22 cellular contexts compared by ENCODE assay signal in the genomic region with DNA sequence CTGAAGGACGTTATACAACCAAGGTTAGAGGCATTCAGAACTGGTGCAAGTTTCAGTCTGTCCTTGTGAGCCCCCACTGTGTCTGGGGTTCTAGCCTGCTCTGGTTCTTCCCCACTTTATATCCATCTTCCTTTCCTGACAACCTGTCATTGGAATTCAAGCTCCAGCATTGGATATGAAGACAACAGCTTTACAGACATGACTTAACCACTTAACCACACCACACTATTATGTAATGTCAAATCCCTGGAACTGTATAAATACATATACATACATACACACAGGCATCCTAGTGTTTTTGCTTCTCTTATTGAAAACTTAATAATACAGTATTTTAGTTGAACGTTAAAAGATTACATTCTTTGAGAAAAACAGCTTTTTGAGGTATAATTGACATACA.
DNase-seq lines count a peak whose midpoint lies in the region; ATAC-seq and TF ChIP-seq lines count a peak whose summit lies in the region.
"Had no signal": no experiment of that assay in that cellular context is flagged by ENCODE, and none has a peak within 500 bp of the region (broad histone marks: within the 10 kb centered on the region; RNA-seq: fewer than 3 reads in every experiment).

No MANE protein-coding gene starts in this region.

- H3K9me3 Mint-ChIP-seq in osteocyte (ENCODE audit: unreplicated experiment), result no peaks in the 10 kb centered on the region
- H3K9me3 Mint-ChIP-seq: activated T-cell treated with anti-CD3 and anti-CD28 coated beads, Interleukin-2, amount 50 U/mL, for 4 hours; CD4-positive, alpha-beta T cell; central memory CD8-positive, alpha-beta T cell; natural killer cell treated with Interleukin-12 subunit alpha and Interleukin-12 subunit beta and Interleukin-15 and Interleukin-18, amount 100 ng/mL, for 72 hours had no signal

- H3K4me3 Mint-ChIP-seq in osteocyte (ENCODE audit: unreplicated experiment), result no peak overlapping the region
- H3K4me3 Mint-ChIP-seq: activated T-cell treated with anti-CD3 and anti-CD28 coated beads, Interleukin-2, amount 50 U/mL, for 4 hours; CD4-positive, alpha-beta T cell; central memory CD8-positive, alpha-beta T cell; natural killer cell treated with Interleukin-12 subunit alpha and Interleukin-12 subunit beta and Interleukin-15 and Interleukin-18, amount 100 ng/mL, for 72 hours had no signal

- H3K4me1 Mint-ChIP-seq in osteocyte (ENCODE audit: unreplicated experiment), result peaks cover 38% of the 10 kb centered on the region
- H3K4me1 Mint-ChIP-seq: central memory CD8-positive, alpha-beta T cell had no signal

- H3K27me3 ChIP-seq in dorsolateral prefrontal cortex, result no peaks in the 10 kb centered on the region
- H3K27me3 ChIP-seq: esophagus muscularis mucosa, MG63, suprapubic skin had no signal

- peak overlapping the region; percentile 75 for H3K27ac Mint-ChIP-seq in osteocyte (ENCODE audit: unreplicated experiment)
- H3K27ac Mint-ChIP-seq: CD4-positive, alpha-beta T cell; natural killer cell treated with Interleukin-12 subunit alpha and Interleukin-12 subunit beta and Interleukin-15 and Interleukin-18, amount 100 ng/mL, for 72 hours had no signal

- peak overlapping the region in 37 of 59 donors; percentile 6 to 85 (median 40) for H3K27ac ChIP-seq in dorsolateral prefrontal cortex
- H3K27ac ChIP-seq: suprapubic skin had no signal

- no peaks in the 10 kb centered on the region for H3K27me3 Mint-ChIP-seq in osteocyte (ENCODE audit: unreplicated experiment)
- H3K27me3 Mint-ChIP-seq: CD4-positive, alpha-beta T cell; central memory CD8-positive, alpha-beta T cell had no signal

- intact Hi-C loops in dorsolateral prefrontal cortex (cut with DNase I), result loop anchor here in 1 of 2 donors (10.0 kb wide), 1 partner anchor 361 kb away; no protein-coding TSS in a partner anchor

- H3K4me3 ChIP-seq in dorsolateral prefrontal cortex, result no peak overlapping the region
- H3K4me3 ChIP-seq: esophagus muscularis mucosa, MG63, suprapubic skin had no signal

- H3K36me3 Mint-ChIP-seq in osteocyte (ENCODE audit: unreplicated experiment), result no peaks in the 10 kb centered on the region
- H3K36me3 Mint-ChIP-seq: natural killer cell treated with Interleukin-12 subunit alpha and Interleukin-12 subunit beta and Interleukin-15 and Interleukin-18, amount 100 ng/mL, for 72 hours had no signal

- DNase-seq in DMS53 treated with DMSO at 0.1 percent for 48 hours (lab: John Stamatoyannopoulos, UW; ENCODE audit: unreplicated experiment), result peak; percentile 4
- DNase-seq in MV-4-11 (lab: John Stamatoyannopoulos, UW), result peak; percentile 62
- DNase-seq in dorsolateral prefrontal cortex, result no peak
- no peak for DNase-seq in osteocyte (ENCODE audit: extremely low spot score, unreplicated experiment)
- DNase-seq in iPS-NIHi7 (ENCODE audit: extremely low spot score), result no peak
- DNase-seq in stimulated activated CD4-positive, alpha-beta T cell treated with anti-CD3 and anti-CD28 coated beads, Interleukin-2, amount 100 ng/mL, for 24 hours, result no peak
- DNase-seq: activated CD8-positive, alpha-beta memory T cell treated with anti-CD3 and anti-CD28 coated beads for 24 hours; activated naive CD4-positive, alpha-beta T cell treated with Interleukin-2 at 50 U/mL for 16 hours; activated T-cell treated with anti-CD3 and anti-CD28 coated beads, Interleukin-2, amount 50 U/mL, for 4 hours; CD4-positive, alpha-beta T cell; DMS153; effector CD4-positive, alpha-beta T cell; HCEC 1CT; left colon; MG63; NCI-H1694; SHP77 had no signal

- ATAC-seq in HG03139 (IDR thresholded peaks at IDR 0.05; ENCODE audit: unreplicated experiment), result no peak
- ATAC-seq: activated T-cell treated with anti-CD3 and anti-CD28 coated beads, Interleukin-2, amount 50 U/mL, for 4 hours; left colon; natural killer cell treated with Interleukin-12 subunit alpha and Interleukin-12 subunit beta and Interleukin-15 and Interleukin-18, amount 100 ng/mL, for 72 hours had no signal

- no peak for TF ChIP-seq CTCF in dorsolateral prefrontal cortex (IDR thresholded peaks at IDR 0.05 in 54 of 56, conservative IDR thresholded peaks at IDR 0.05 in 2 of 56; ENCODE audit: low read depth in 1 of 56, partially characterized antibody in 56 of 56)
- no peak for TF ChIP-seq CTCF in osteocyte (IDR thresholded peaks at IDR 0.05)

Comparison
In these comparisons a context has a peak if more than half of its experiments do, and no peak if none do; other contexts are left out.
1. DNase-seq: peak in DMS53 treated with DMSO at 0.1 percent for 48 hours (single experiment) and MV-4-11 (single experiment); none in dorsolateral prefrontal cortex (0 of 10), osteocyte (single experiment), iPS-NIHi7 (single experiment) and stimulated activated CD4-positive, alpha-beta T cell treated with anti-CD3 and anti-CD28 coated beads, Interleukin-2, amount 100 ng/mL, for 24 hours (0 of 2).